8 cellular contexts compared by ENCODE assay signal in the genomic region with DNA sequence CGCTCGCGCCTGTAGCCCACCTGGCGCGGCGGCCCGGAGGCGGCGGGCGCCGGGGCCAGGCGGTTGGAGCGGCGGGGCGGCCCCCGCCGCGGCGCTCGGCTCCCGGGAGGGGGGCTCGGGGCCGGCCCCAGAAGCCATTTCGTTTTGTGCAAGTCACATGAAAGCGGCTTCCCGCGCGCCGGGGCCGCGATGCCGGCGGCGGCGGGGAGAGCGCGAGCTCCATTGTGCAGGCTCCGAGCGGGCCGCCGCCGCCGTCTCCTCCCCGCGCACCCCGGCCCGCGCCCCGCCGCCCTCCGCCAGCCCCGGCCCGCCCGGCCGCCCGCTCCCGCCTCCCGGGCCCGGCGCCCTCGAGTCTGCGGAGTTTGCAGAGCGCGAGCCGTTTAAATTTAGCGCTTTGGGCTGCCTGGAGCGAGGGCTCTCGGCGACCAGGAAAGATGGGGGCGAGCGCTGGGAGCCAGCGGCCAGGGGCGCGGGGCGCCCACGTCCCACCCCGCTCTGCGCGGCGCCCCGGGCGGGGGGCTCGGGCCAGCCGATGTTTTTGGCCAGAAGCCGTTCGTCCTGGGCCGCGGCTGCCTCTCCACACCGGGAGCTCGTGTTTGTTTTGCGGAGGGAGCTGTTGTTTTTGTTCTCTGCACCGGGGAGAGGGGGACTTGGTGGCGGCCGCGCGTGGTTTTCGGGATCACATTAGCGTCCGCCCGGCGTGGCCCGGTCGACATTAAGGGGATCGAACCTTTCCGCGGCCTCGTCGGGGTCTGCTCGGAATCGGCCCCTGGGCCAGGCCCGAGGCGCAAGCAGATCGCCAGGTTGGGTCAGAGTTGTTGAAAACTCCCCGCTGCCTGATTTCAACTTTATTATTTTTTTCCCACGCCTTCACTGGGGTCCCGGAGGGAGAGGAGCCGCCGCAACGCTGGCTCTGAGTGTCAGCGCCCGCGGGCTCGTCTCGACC. TPM values are rescaled to one million over a fixed set of nuclear protein-coding genes. Genes with fewer than 3 reads are reported as not detected.
A peak's percentile ranks its signal among the peaks of the same experiment; 100 is the strongest.
DNase-seq lines count a peak whose midpoint lies in the region; ATAC-seq lines count a peak whose summit lies in the region.

No MANE protein-coding gene starts in this region.

- DNase-seq in COLO668 (lab: John Stamatoyannopoulos, UW; ENCODE audit: unreplicated experiment) = peak; percentile 84
- DNase-seq in activated T-cell treated with anti-CD3 and anti-CD28 coated beads, Interleukin-2, amount 50 U/mL, for 24 hours = peak; percentile 63
- DNase-seq in fibroblast of peridontal ligament (ENCODE audit: extremely low read depth) = peak; percentile 9
- peak in 9 of 10 donors; percentile 15 to 71 (median 40) for DNase-seq in naive thymus-derived CD8-positive, alpha-beta T cell
- no peak for DNase-seq in HuH-7 (ENCODE audit: low spot score)

- peaks cover 25% of the 10 kb centered on the region for H3K27me3 Mint-ChIP-seq in activated T-cell treated with anti-CD3 and anti-CD28 coated beads, Interleukin-2, amount 50 U/mL, for 24 hours
- peaks cover 0 to 10% (median 0%) of the 10 kb centered on the region in 5 donors for H3K27me3 Mint-ChIP-seq in naive thymus-derived CD8-positive, alpha-beta T cell

- H3K27ac Mint-ChIP-seq in activated T-cell treated with anti-CD3 and anti-CD28 coated beads, Interleukin-2, amount 50 U/mL, for 24 hours = peak overlapping the region; percentile 59
- peak overlapping the region in 8 of 10 donors; percentile 68 to 96 (median 80) for H3K27ac Mint-ChIP-seq in naive thymus-derived CD8-positive, alpha-beta T cell

- peaks cover 14% of the 10 kb centered on the region for H3K4me1 Mint-ChIP-seq in activated T-cell treated with anti-CD3 and anti-CD28 coated beads, Interleukin-2, amount 50 U/mL, for 24 hours (ENCODE audit: low read depth)
- peaks cover 9 to 37% (median 22%) of the 10 kb centered on the region in 4 donors for H3K4me1 Mint-ChIP-seq in naive thymus-derived CD8-positive, alpha-beta T cell

- peaks cover 26% of the 10 kb centered on the region for H3K27me3 ChIP-seq in HUES48 (ENCODE audit: control insufficient read depth, insufficient read depth, low read length)

- POLR2A ChIA-PET in naive thymus-derived CD8-positive, alpha-beta T cell (lab: Charles Lee) = interaction anchor here (0.6 to 1.5 kb wide), 6 partner anchors 17 to 631 kb away, joined by 3 to 7 read pairs (median 4); partner anchors contain the start of gene CFAP251

- no peaks in the 10 kb centered on the region for H3K36me3 ChIP-seq in HUES48 (ENCODE audit: control insufficient read depth, insufficient read depth, low read length)

- no peak overlapping the region for H3K27ac ChIP-seq in HUES48 (ENCODE audit: low read depth, low read length)

- peak overlapping the region; percentile 45 for H3K9ac ChIP-seq in HUES48 (ENCODE audit: low read depth, low read length)

- ATAC-seq in naive thymus-derived CD8-positive, alpha-beta T cell = peak; percentile 56
- no peak for ATAC-seq in HG02678 (IDR thresholded peaks at IDR 0.05; ENCODE audit: unreplicated experiment)
- ATAC-seq in HG03095 (IDR thresholded peaks at IDR 0.05; ENCODE audit: unreplicated experiment) = no peak

- H3K9me3 Mint-ChIP-seq in activated T-cell treated with anti-CD3 and anti-CD28 coated beads, Interleukin-2, amount 50 U/mL, for 24 hours = no peaks in the 10 kb centered on the region
- H3K9me3 Mint-ChIP-seq in naive thymus-derived CD8-positive, alpha-beta T cell = peaks cover 0 to 4% (median 0%) of the 10 kb centered on the region in 9 donors

- H3K4me3 Mint-ChIP-seq in activated T-cell treated with anti-CD3 and anti-CD28 coated beads, Interleukin-2, amount 50 U/mL, for 24 hours = peak overlapping the region; percentile 81
- H3K4me3 Mint-ChIP-seq in naive thymus-derived CD8-positive, alpha-beta T cell = peak overlapping the region; percentile 81 to 93 (median 86)

- no peaks in the 10 kb centered on the region for H3K9me3 ChIP-seq in HUES48 (ENCODE audit: control insufficient read depth, insufficient read depth, low read length)

- H3K4me3 ChIP-seq in HUES48 (ENCODE audit: low read depth, low read length) = peak overlapping the region; percentile 78

- H3K4me1 ChIP-seq in HUES48 (ENCODE audit: control insufficient read depth, insufficient read depth, low read length) = no peaks in the 10 kb centered on the region

- H3K36me3 Mint-ChIP-seq in activated T-cell treated with anti-CD3 and anti-CD28 coated beads, Interleukin-2, amount 50 U/mL, for 24 hours (ENCODE audit: low read depth) = peaks cover 5% of the 10 kb centered on the region
- peaks cover 0 to 2% (median 0%) of the 10 kb centered on the region in 3 donors for H3K36me3 Mint-ChIP-seq in naive thymus-derived CD8-positive, alpha-beta T cell

RNA-seq across cellular contexts. Expression of gene BCL7A, which starts 1.0 kb away (rescaled TPM):
- 10 to 100 TPM; 10.5 to 12.0 TPM for total RNA-seq in naive thymus-derived CD8-positive, alpha-beta T cell
- 1 to 10 TPM; 3.0 to 7.3 (median 7.1) TPM for polyA plus RNA-seq in naive thymus-derived CD8-positive, alpha-beta T cell

RNA-seq across cellular contexts. Expression of gene MLXIP, which starts 55.9 kb away (rescaled TPM):
- 100 to 1,000 TPM; 162 to 165 TPM for total RNA-seq in naive thymus-derived CD8-positive, alpha-beta T cell
- 10 to 100 TPM; 17.3 to 43.3 (median 20.0) TPM for polyA plus RNA-seq in naive thymus-derived CD8-positive, alpha-beta T cell

Comparison
In these comparisons a context has a peak if more than half of its experiments do, and no peak if none do; other contexts are left out.
1. ATAC-seq: peak in naive thymus-derived CD8-positive, alpha-beta T cell (2 of 2); none in HG02678 (single experiment) and HG03095 (single experiment).